In the genomic region with DNA sequence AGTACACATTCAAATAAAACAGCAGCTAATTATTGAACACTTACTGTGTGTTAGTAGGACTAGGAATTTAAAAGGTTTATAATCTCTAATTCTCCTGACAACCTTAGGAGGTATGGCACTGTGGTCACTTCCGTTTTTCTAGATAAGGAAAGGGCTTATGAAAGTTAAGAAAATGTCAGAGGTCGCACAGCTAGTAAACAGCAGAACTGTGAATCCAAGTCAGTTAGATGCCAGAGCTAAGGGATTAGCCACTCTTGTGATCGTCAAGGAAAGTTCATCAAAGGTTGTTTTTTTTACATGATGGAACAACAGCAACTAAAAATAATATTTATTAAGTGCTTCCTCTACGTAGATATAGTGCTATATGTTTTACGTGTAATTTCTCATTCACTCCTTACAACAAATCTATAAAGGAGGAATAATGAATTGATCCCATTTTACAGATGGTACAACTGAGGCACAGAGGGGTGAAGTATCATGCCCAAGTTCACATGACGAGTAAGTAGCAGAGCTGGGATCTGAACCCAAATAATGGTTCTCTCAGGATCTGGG, we compare ENCODE assay signal across 1 cellular context.
TF ChIP-seq lines count a peak whose summit lies in the region.

No MANE protein-coding gene starts in this region.

TF ChIP-seq in K562, 482 proteins besides CTCF, POLR2A, EP300 and RAD21 (continued from another document and continues in another):
- peak; percentile 94 for TF ChIP-seq CHD4 (IDR thresholded peaks at IDR 0.05; ENCODE audit: insufficient read depth, insufficient replicate concordance, low read depth, low read length, poor library complexity, severe bottlenecking)
- no peak for TF ChIP-seq ZC3H8 (IDR thresholded peaks at IDR 0.05)
- no peak for TF ChIP-seq PTBP1 (IDR thresholded peaks at IDR 0.05; ENCODE audit: low read depth, low read length)
- peak; percentile 56; the same call in 1 of the 2 replicates for TF ChIP-seq LEF1 (IDR thresholded peaks at IDR 0.05)
- TF ChIP-seq SRF (CRISPR knock-in tag; IDR thresholded peaks at IDR 0.05): peak in 1 of 2 experiments; percentile 65; a peak in 1 of 4 replicates
- peak; percentile 77; the same call in 1 of the 2 replicates for TF ChIP-seq HDAC2 (IDR thresholded peaks at IDR 0.05)
- TF ChIP-seq, protein P1, sequence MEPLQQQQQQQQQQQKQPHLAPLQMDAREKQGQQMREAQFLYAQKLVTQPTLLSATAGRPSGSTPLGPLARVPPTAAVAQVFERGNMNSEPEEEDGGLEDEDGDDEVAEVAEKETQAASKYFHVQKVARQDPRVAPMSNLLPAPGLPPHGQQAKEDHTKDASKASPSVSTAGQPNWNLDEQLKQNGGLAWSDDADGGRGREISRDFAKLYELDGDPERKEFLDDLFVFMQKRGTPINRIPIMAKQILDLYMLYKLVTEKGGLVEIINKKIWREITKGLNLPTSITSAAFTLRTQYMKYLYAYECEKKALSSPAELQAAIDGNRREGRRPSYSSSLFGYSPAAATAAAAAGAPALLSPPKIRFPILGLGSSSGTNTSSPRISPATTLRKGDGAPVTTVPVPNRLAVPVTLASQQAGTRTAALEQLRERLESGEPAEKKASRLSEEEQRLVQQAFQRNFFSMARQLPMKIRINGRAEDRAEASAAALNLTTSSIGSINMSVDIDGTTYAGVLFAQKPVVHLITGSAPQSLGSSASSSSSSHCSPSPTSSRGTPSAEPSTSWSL (CRISPR knock-in tag; IDR thresholded peaks at IDR 0.05; ENCODE audit: borderline replicate concordance): no peak
- TF ChIP-seq CBX3 (IDR thresholded peaks at IDR 0.05; ENCODE audit: borderline replicate concordance in 1 of 2, low read length in 2 of 2): no peak; a peak in 1 of 3 replicates
- TF ChIP-seq BMI1 (IDR thresholded peaks at IDR 0.05; ENCODE audit: low read length): no peak
- TF ChIP-seq CREM (IDR thresholded peaks at IDR 0.05; ENCODE audit: low read depth): 0 out of 2 replicates have a peak, but pooled peaks have one; percentile 30
- no peak for TF ChIP-seq PPARD (CRISPR knock-in tag; IDR thresholded peaks at IDR 0.05)
- no peak for TF ChIP-seq NCOA6 (IDR thresholded peaks at IDR 0.05)
- peak; percentile 48; the same call in 1 of the 2 replicates for TF ChIP-seq ZEB2 (IDR thresholded peaks at IDR 0.05)
- peak; percentile 24 for TF ChIP-seq MEIS2 (IDR thresholded peaks at IDR 0.05; ENCODE audit: partially characterized antibody)
- TF ChIP-seq, protein P2, sequence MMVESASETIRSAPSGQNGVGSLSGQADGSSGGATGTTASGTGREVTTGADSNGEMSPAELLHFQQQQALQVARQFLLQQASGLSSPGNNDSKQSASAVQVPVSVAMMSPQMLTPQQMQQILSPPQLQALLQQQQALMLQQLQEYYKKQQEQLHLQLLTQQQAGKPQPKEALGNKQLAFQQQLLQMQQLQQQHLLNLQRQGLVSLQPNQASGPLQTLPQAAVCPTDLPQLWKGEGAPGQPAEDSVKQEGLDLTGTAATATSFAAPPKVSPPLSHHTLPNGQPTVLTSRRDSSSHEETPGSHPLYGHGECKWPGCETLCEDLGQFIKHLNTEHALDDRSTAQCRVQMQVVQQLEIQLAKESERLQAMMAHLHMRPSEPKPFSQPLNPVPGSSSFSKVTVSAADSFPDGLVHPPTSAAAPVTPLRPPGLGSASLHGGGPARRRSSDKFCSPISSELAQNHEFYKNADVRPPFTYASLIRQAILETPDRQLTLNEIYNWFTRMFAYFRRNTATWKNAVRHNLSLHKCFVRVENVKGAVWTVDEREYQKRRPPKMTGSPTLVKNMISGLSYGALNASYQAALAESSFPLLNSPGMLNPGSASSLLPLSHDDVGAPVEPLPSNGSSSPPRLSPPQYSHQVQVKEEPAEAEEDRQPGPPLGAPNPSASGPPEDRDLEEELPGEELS (CRISPR knock-in tag; IDR thresholded peaks at IDR 0.05; ENCODE audit: borderline replicate concordance): no peak
- 0 out of 4 replicates have a peak, but pooled peaks of 1 of the 2 experiments have one; percentile 37 for TF ChIP-seq ETV6 (IDR thresholded peaks at IDR 0.05; ENCODE audit: borderline replicate concordance in 1 of 2, low read depth in 2 of 2, low read length in 1 of 2)
- no peak for TF ChIP-seq ETV6 (CRISPR knock-in tag; IDR thresholded peaks at IDR 0.05; ENCODE audit: borderline replicate concordance)
- TF ChIP-seq, protein P3, sequence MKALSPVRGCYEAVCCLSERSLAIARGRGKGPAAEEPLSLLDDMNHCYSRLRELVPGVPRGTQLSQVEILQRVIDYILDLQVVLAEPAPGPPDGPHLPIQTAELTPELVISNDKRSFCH (CRISPR knock-in tag; IDR thresholded peaks at IDR 0.05): no peak
- TF ChIP-seq, protein P3 (tag; IDR thresholded peaks at IDR 0.05): peak; percentile 91
- TF ChIP-seq, protein P4, sequence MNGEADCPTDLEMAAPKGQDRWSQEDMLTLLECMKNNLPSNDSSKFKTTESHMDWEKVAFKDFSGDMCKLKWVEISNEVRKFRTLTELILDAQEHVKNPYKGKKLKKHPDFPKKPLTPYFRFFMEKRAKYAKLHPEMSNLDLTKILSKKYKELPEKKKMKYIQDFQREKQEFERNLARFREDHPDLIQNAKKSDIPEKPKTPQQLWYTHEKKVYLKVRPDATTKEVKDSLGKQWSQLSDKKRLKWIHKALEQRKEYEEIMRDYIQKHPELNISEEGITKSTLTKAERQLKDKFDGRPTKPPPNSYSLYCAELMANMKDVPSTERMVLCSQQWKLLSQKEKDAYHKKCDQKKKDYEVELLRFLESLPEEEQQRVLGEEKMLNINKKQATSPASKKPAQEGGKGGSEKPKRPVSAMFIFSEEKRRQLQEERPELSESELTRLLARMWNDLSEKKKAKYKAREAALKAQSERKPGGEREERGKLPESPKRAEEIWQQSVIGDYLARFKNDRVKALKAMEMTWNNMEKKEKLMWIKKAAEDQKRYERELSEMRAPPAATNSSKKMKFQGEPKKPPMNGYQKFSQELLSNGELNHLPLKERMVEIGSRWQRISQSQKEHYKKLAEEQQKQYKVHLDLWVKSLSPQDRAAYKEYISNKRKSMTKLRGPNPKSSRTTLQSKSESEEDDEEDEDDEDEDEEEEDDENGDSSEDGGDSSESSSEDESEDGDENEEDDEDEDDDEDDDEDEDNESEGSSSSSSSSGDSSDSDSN (IDR thresholded peaks at IDR 0.05; ENCODE audit: borderline replicate concordance in 1 of 2, low read depth in 2 of 2, low read length in 2 of 2): no peak
- 0 out of 2 replicates have a peak, but pooled peaks have one; percentile 22 for TF ChIP-seq SMARCC2 (IDR thresholded peaks at IDR 0.05; ENCODE audit: low read depth)
- peak; percentile 35; the same call in 1 of the 2 replicates for TF ChIP-seq MTA3 (IDR thresholded peaks at IDR 0.05; ENCODE audit: borderline replicate concordance)
- peak; percentile 78; the same call in 1 of the 2 replicates for TF ChIP-seq SMARCA4 (IDR thresholded peaks at IDR 0.05)
- TF ChIP-seq, protein P5, sequence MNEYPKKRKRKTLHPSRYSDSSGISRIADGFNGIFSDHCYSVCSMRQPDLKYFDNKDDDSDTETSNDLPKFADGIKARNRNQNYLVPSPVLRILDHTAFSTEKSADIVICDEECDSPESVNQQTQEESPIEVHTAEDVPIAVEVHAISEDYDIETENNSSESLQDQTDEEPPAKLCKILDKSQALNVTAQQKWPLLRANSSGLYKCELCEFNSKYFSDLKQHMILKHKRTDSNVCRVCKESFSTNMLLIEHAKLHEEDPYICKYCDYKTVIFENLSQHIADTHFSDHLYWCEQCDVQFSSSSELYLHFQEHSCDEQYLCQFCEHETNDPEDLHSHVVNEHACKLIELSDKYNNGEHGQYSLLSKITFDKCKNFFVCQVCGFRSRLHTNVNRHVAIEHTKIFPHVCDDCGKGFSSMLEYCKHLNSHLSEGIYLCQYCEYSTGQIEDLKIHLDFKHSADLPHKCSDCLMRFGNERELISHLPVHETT (CRISPR knock-in tag; conservative IDR thresholded peaks at IDR 0.05 in 1 of 2, IDR thresholded peaks at IDR 0.05 in 1 of 2): 0 out of 4 replicates have a peak, but pooled peaks of 1 of the 2 experiments have one; percentile 29
- peak; percentile 92; the same call in 1 of the 2 replicates for TF ChIP-seq BCOR (IDR thresholded peaks at IDR 0.05)
- TF ChIP-seq ZNF717 (CRISPR knock-in tag; IDR thresholded peaks at IDR 0.05): no peak
- TF ChIP-seq ARID1B (IDR thresholded peaks at IDR 0.05): peak; percentile 74
- peak; percentile 43 to 55; a peak in 3 of 4 replicates for TF ChIP-seq TRIM24 (IDR thresholded peaks at IDR 0.05)
- TF ChIP-seq, protein P6, sequence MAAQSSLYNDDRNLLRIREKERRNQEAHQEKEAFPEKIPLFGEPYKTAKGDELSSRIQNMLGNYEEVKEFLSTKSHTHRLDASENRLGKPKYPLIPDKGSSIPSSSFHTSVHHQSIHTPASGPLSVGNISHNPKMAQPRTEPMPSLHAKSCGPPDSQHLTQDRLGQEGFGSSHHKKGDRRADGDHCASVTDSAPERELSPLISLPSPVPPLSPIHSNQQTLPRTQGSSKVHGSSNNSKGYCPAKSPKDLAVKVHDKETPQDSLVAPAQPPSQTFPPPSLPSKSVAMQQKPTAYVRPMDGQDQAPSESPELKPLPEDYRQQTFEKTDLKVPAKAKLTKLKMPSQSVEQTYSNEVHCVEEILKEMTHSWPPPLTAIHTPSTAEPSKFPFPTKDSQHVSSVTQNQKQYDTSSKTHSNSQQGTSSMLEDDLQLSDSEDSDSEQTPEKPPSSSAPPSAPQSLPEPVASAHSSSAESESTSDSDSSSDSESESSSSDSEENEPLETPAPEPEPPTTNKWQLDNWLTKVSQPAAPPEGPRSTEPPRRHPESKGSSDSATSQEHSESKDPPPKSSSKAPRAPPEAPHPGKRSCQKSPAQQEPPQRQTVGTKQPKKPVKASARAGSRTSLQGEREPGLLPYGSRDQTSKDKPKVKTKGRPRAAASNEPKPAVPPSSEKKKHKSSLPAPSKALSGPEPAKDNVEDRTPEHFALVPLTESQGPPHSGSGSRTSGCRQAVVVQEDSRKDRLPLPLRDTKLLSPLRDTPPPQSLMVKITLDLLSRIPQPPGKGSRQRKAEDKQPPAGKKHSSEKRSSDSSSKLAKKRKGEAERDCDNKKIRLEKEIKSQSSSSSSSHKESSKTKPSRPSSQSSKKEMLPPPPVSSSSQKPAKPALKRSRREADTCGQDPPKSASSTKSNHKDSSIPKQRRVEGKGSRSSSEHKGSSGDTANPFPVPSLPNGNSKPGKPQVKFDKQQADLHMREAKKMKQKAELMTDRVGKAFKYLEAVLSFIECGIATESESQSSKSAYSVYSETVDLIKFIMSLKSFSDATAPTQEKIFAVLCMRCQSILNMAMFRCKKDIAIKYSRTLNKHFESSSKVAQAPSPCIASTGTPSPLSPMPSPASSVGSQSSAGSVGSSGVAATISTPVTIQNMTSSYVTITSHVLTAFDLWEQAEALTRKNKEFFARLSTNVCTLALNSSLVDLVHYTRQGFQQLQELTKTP (IDR thresholded peaks at IDR 0.05; ENCODE audit: low read depth in 1 of 2, partially characterized antibody in 2 of 2): peak in 1 of 2 experiments; percentile 12
- peak; percentile 77 for TF ChIP-seq SMARCE1 (IDR thresholded peaks at IDR 0.05)
- TF ChIP-seq JUND (IDR thresholded peaks at IDR 0.05; ENCODE audit: borderline replicate concordance, low read depth, low read length): no peak
- peak; percentile 40; the same call in 1 of the 3 replicates for TF ChIP-seq JUND (tag; IDR thresholded peaks at IDR 0.05; ENCODE audit: borderline replicate concordance, low read depth, low read length)
- no peak for TF ChIP-seq LCOR (CRISPR knock-in tag; IDR thresholded peaks at IDR 0.05)
- TF ChIP-seq NR2F6 (CRISPR knock-in tag; IDR thresholded peaks at IDR 0.05): no peak
- peak; percentile 48; the same call in 1 of the 2 replicates for TF ChIP-seq SOX6 (IDR thresholded peaks at IDR 0.05)
- peak; percentile 46; the same call in 1 of the 2 replicates for TF ChIP-seq ATF7 (IDR thresholded peaks at IDR 0.05)
- TF ChIP-seq EP400 (IDR thresholded peaks at IDR 0.05): peak; percentile 24; the same call in 1 of the 2 replicates
- TF ChIP-seq, protein P7, sequence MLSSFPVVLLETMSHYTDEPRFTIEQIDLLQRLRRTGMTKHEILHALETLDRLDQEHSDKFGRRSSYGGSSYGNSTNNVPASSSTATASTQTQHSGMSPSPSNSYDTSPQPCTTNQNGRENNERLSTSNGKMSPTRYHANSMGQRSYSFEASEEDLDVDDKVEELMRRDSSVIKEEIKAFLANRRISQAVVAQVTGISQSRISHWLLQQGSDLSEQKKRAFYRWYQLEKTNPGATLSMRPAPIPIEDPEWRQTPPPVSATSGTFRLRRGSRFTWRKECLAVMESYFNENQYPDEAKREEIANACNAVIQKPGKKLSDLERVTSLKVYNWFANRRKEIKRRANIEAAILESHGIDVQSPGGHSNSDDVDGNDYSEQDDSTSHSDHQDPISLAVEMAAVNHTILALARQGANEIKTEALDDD (IDR thresholded peaks at IDR 0.05): peak; percentile 98
- 0 out of 2 replicates have a peak, but pooled peaks have one; percentile 44 for TF ChIP-seq POLR2H (tag; IDR thresholded peaks at IDR 0.05; ENCODE audit: low read depth)
- TF ChIP-seq, protein P8, sequence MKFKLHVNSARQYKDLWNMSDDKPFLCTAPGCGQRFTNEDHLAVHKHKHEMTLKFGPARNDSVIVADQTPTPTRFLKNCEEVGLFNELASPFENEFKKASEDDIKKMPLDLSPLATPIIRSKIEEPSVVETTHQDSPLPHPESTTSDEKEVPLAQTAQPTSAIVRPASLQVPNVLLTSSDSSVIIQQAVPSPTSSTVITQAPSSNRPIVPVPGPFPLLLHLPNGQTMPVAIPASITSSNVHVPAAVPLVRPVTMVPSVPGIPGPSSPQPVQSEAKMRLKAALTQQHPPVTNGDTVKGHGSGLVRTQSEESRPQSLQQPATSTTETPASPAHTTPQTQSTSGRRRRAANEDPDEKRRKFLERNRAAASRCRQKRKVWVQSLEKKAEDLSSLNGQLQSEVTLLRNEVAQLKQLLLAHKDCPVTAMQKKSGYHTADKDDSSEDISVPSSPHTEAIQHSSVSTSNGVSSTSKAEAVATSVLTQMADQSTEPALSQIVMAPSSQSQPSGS (CRISPR knock-in tag; IDR thresholded peaks at IDR 0.05): no peak
- no peak for TF ChIP-seq ZNF143 (CRISPR knock-in tag; IDR thresholded peaks at IDR 0.05)
- TF ChIP-seq, protein P9, sequence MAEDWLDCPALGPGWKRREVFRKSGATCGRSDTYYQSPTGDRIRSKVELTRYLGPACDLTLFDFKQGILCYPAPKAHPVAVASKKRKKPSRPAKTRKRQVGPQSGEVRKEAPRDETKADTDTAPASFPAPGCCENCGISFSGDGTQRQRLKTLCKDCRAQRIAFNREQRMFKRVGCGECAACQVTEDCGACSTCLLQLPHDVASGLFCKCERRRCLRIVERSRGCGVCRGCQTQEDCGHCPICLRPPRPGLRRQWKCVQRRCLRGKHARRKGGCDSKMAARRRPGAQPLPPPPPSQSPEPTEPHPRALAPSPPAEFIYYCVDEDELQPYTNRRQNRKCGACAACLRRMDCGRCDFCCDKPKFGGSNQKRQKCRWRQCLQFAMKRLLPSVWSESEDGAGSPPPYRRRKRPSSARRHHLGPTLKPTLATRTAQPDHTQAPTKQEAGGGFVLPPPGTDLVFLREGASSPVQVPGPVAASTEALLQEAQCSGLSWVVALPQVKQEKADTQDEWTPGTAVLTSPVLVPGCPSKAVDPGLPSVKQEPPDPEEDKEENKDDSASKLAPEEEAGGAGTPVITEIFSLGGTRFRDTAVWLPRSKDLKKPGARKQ (CRISPR knock-in tag; IDR thresholded peaks at IDR 0.05): peak; percentile 36; the same call in 1 of the 2 replicates
- TF ChIP-seq ZBTB17 (CRISPR knock-in tag; IDR thresholded peaks at IDR 0.05): 0 out of 2 replicates have a peak, but pooled peaks have one; percentile 13
- TF ChIP-seq CBX1 (IDR thresholded peaks at IDR 0.05; ENCODE audit: low read depth): peak; percentile 89; the same call in 1 of the 2 replicates
